15 cellular contexts compared by ENCODE assay signal in the genomic region with DNA sequence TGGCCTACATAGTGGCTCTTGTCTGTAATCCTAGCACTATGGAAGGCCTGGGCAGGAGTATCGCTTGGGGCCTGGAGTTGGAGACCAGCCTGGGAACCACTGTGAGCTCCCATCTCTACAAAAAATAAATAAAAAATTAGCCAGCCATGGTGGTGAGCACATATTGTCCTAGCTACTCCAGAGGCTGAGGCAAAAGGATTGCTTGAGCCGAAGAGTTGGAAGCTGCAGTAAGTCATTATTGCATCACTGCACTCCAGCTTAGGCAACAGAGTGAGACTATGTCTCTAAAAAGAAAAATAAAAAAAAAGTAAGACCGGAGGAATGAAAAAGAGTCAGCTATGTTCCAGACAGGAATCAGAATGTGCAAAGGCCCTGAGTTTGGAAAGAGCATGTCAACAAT.
"Had no signal": no experiment of that assay in that cellular context is flagged by ENCODE, and none has a peak within 500 bp of the region (broad histone marks: within the 10 kb centered on the region; RNA-seq: fewer than 3 reads in every experiment).

No MANE protein-coding gene starts in this region.

- H3K4me3 Mint-ChIP-seq: T-cell had no signal

- H3K27ac ChIP-seq: colonic mucosa, esophagus squamous epithelium, left lung, prostate gland had no signal

- H3K4me3 ChIP-seq: colonic mucosa, esophagus squamous epithelium, left lung, prostate gland had no signal

- H3K27me3 ChIP-seq: colonic mucosa, esophagus squamous epithelium, left lung had no signal

- H3K9me3 Mint-ChIP-seq: T-cell had no signal

- H3K36me3 Mint-ChIP-seq: T-cell had no signal

- H3K27ac Mint-ChIP-seq: T-cell had no signal

- H3K4me2 ChIP-seq: SK-N-SH had no signal

- H3K4me1 Mint-ChIP-seq: T-cell had no signal

- H3K36me3 ChIP-seq: colonic mucosa, esophagus squamous epithelium, left lung, prostate gland had no signal

- H3K4me1 ChIP-seq: colonic mucosa, left lung, prostate gland had no signal

- H3K9ac ChIP-seq: SK-N-SH had no signal

- H3K9me3 ChIP-seq: colonic mucosa, esophagus squamous epithelium, prostate gland, SK-N-SH had no signal

- DNase-seq: activated CD4-positive, CD25-positive, alpha-beta regulatory T cell treated with anti-CD3 and anti-CD28 coated beads, Interleukin-2, amount 50 U/mL, for 72 hours; activated naive CD4-positive, alpha-beta T cell treated with Interleukin-2 at 50 U/mL for 16 hours; activated T-cell treated with anti-CD3 and anti-CD28 coated beads for 4 hours; central memory CD4-positive, alpha-beta T cell; colonic mucosa; esophagus squamous epithelium; hypothalamus; kidney; left lung; SK-N-SH; stimulated activated CD4-positive, alpha-beta T cell treated with anti-CD3 and anti-CD28 coated beads, Interleukin-12 subunit alpha, Interleukin-12 subunit beta, amount 100 ng/mL, for 4 hours; stimulated activated CD4-positive, alpha-beta T cell treated with anti-CD3 and anti-CD28 coated beads, Interleukin-2, amount 100 ng/mL, for 24 hours; T-cell; T-helper 9 cell had no signal
